In genomic region chr17:20852541-20853370, GRCh38 we compare ENCODE assay signal across 8 cellular contexts.
DNase-seq lines count a peak whose midpoint lies in the region; ATAC-seq and TF ChIP-seq lines count a peak whose summit lies in the region.

No MANE protein-coding gene starts in this region.

- no peaks in the 10 kb centered on the region for H3K36me3 Mint-ChIP-seq in brain

- no peak overlapping the region for H3K4me3 Mint-ChIP-seq in brain

- TF ChIP-seq CTCF in brain (conservative IDR thresholded peaks at IDR 0.05) (no peak), tibial artery (IDR thresholded peaks at IDR 0.05) (no peak)

- H3K9me3 ChIP-seq in tibial artery = no peaks in the 10 kb centered on the region

- H3K27me3 Mint-ChIP-seq in brain = peaks cover 12% of the 10 kb centered on the region

- peaks cover 0 to 3% (median 0%) of the 10 kb centered on the region in 5 experiments for H3K9me3 Mint-ChIP-seq in brain

- ATAC-seq in HG03139 (IDR thresholded peaks at IDR 0.05; ENCODE audit: unreplicated experiment) = no peak

- peaks cover 0 to 16% (median 6%) of the 10 kb centered on the region in 4 donors for H3K4me1 ChIP-seq in tibial artery

- H3K4me3 ChIP-seq in tibial artery = peak overlapping the region; percentile 31 to 39

- peak overlapping the region in 1 of 2 donors; percentile 37 for H3K27ac ChIP-seq in tibial artery

- intact Hi-C loops in tibial artery (cut with DNase I; ENCODE audit: low total_unique reads) = no loop called here

- DNase-seq in GDM1 (lab: John Stamatoyannopoulos, UW) (peak; percentile 31), NCI-H345 (lab: John Stamatoyannopoulos, UW) (peak; percentile 54), lung microvascular endothelial cell (ENCODE audit: low read depth in 2 of 2) (peak; percentile 4 to 5), tibial artery (peak; percentile 40 to 67), T1000 (lab: John Stamatoyannopoulos, UW) (no peak), SKM-1 (lab: John Stamatoyannopoulos, UW; ENCODE audit: unreplicated experiment) (no peak)

- no peaks in the 10 kb centered on the region for H3K36me3 ChIP-seq in tibial artery

- peaks cover 0 to 28% of the 10 kb centered on the region in 2 donors for H3K27me3 ChIP-seq in tibial artery

- peaks cover 17% of the 10 kb centered on the region for H3K4me1 Mint-ChIP-seq in brain

- H3K27ac Mint-ChIP-seq in brain = peak overlapping the region in 4 of 5 experiments; percentile 55 to 88 (median 76)

Comparison
In these comparisons a context has a peak if more than half of its experiments do, and no peak if none do; other contexts are left out.
1. DNase-seq: peak in GDM1 (single experiment), NCI-H345 (single experiment), lung microvascular endothelial cell (2 of 2) and tibial artery (2 of 2); none in T1000 (single experiment) and SKM-1 (single experiment).